ENCODE assay signal across 17 cellular contexts in the genomic region with DNA sequence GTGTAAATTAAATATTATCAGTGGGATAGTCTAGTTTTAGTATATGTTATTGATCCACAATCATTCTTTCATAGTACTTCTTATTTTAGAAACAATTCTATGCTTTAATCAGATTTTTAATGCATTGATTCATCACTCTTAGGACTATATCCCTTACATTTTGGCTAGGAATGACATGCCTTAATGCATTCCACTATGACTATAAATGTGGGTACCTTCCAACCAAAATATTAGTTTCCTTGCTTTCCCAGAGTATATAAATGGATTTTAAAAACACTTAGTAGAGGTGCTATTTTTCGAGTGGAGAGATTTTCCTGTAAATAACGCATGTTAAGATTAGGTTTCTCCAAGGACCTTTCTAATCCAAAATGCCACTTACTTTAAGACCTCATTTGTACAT. TPM values are rescaled to one million over a fixed set of nuclear protein-coding genes. Genes with fewer than 3 reads are reported as not detected.
A peak's percentile ranks its signal among the peaks of the same experiment; 100 is the strongest.
DNase-seq lines count a peak whose midpoint lies in the region; ATAC-seq lines count a peak whose summit lies in the region.
"Had no signal": no experiment of that assay in that cellular context is flagged by ENCODE, and none has a peak within 500 bp of the region (broad histone marks: within the 10 kb centered on the region; RNA-seq: fewer than 3 reads in every experiment).

No MANE protein-coding gene starts in this region.

- H3K27me3 ChIP-seq in adipocyte (replicated peaks; ENCODE audit: control insufficient read depth, insufficient read depth, low read length) = no peaks in the 10 kb centered on the region
- no peaks in the 10 kb centered on the region for H3K27me3 ChIP-seq in skeletal muscle tissue (ENCODE audit: control insufficient read depth in 3 of 3, insufficient read depth in 3 of 3, low read length in 3 of 3)
- H3K27me3 ChIP-seq: SJSA1 had no signal

- H3K9ac ChIP-seq in adipocyte (ENCODE audit: low read length) = no peak overlapping the region
- H3K9ac ChIP-seq in skeletal muscle tissue (ENCODE audit: low read depth in 1 of 3, low read length in 3 of 3) = peak overlapping the region in 2 of 3 donors; percentile 45 to 53
- H3K9ac ChIP-seq: KMS-11 had no signal

- H3K4me3 ChIP-seq in adipocyte (ENCODE audit: low read length) = no peak overlapping the region
- H3K4me3 ChIP-seq in skeletal muscle tissue (ENCODE audit: low read length in 3 of 3) = no peak overlapping the region
- H3K4me3 ChIP-seq: SJSA1 had no signal

- no peak for ATAC-seq in HG02763 (IDR thresholded peaks at IDR 0.05; ENCODE audit: unreplicated experiment)

- H3K9me3 ChIP-seq in adipocyte (ENCODE audit: control insufficient read depth, low read length) (no peaks in the 10 kb centered on the region), skeletal muscle tissue (ENCODE audit: control insufficient read depth in 3 of 3, low read length in 3 of 3) (no peaks in the 10 kb centered on the region)
- H3K9me3 ChIP-seq: SJSA1 had no signal

- H3K27ac ChIP-seq in skeletal muscle tissue (ENCODE audit: low read depth, low read length) = peak overlapping the region; percentile 63
- H3K27ac ChIP-seq: KMS-11, SJSA1 had no signal

- peak; percentile 71 for DNase-seq in EH (ENCODE audit: low read depth)
- peak; percentile 45 for DNase-seq in adipocyte (ENCODE audit: low read depth)
- DNase-seq in fibroblast of peridontal ligament (ENCODE audit: extremely low read depth) = peak; percentile 76
- no peak for DNase-seq in foreskin melanocyte
- DNase-seq in activated CD4-positive, alpha-beta T cell treated with anti-CD3 and anti-CD28 coated beads, Interleukin-2, amount 50 U/mL, for 48 hours = no peak
- no peak for DNase-seq in NCI-H748 (lab: John Stamatoyannopoulos, UW; ENCODE audit: unreplicated experiment)
- DNase-seq: 8988T, DMS79 treated with DMSO at 0.1 percent for 48 hours, GOT3, MV-4-11, NCI-H187, NCI-H226, NCI-H524 treated with DMSO at 0.1 percent for 48 hours had no signal

- H3K4me1 ChIP-seq in adipocyte (ENCODE audit: control insufficient read depth, insufficient read depth, low read length) (peaks cover 44% of the 10 kb centered on the region), skeletal muscle tissue (ENCODE audit: control insufficient read depth in 3 of 3, insufficient read depth in 3 of 3, low read length in 3 of 3) (peaks cover 3 to 8% (median 6%) of the 10 kb centered on the region in 3 donors)

- H3K36me3 ChIP-seq in adipocyte (ENCODE audit: control insufficient read depth, insufficient read depth, low read length, severe bottlenecking) = no peaks in the 10 kb centered on the region
- H3K36me3 ChIP-seq in skeletal muscle tissue (ENCODE audit: control insufficient read depth in 3 of 3, insufficient read depth in 3 of 3, low read length in 3 of 3) = no peaks in the 10 kb centered on the region
- H3K36me3 ChIP-seq: SJSA1 had no signal

RNA-seq across cellular contexts. Expression of a gene that starts 7.0 kb away (rescaled TPM):
- 311 TPM for total RNA-seq in skeletal muscle tissue

Comparison
In these comparisons a context has a peak if more than half of its experiments do, and no peak if none do; other contexts are left out.
1. DNase-seq: peak in EH (single experiment), adipocyte (single experiment) and fibroblast of peridontal ligament (single experiment); none in foreskin melanocyte (single experiment), activated CD4-positive, alpha-beta T cell treated with anti-CD3 and anti-CD28 coated beads, Interleukin-2, amount 50 U/mL, for 48 hours (0 of 2) and NCI-H748 (single experiment).